ENCODE assay signal across 8 cellular contexts in the genomic region with DNA sequence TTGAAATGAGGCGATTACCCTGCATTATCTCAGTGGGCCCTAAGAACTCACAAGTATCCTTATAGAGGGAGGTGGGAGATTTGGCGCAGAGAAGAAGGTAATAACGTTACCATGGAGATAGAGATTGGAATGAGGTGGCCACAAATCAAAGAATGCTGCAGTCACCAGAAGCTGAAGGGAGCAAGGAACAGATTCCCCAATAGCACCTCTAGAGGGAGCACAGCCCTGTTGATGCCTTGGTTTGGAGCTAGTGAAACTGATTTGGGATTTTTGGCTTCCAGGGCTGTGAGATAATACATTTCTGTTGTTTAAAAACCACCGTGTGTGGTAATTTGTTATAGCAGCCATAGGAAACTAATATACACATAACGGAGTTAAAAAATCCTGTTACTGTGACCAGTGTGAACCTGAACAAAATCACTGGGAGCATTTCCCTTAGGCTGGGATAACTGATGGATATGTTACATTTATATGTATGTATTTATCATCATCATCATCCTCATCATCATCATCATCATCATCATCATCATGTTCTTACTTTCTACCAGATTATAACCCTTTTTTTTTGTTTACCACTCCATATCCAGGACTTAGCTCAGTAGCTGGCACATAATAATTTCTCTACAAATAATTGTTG.
DNase-seq lines count a peak whose midpoint lies in the region; ATAC-seq, FAIRE-seq and TF ChIP-seq lines count a peak whose summit lies in the region.

No MANE protein-coding gene starts in this region.

- no peak overlapping the region for H3K4me3 Mint-ChIP-seq in activated CD8-positive, alpha-beta memory T cell treated with anti-CD3 and anti-CD28 coated beads, Interleukin-2, amount 10 ng/mL, durations not matched to agents 7 days and 5 days

- no peak overlapping the region for H3K9ac ChIP-seq in PC-3 (ENCODE audit: low read length)

- H3K36me3 ChIP-seq in PC-3 (ENCODE audit: low read depth, low read length), result no peaks in the 10 kb centered on the region
- H3K36me3 ChIP-seq in pancreas, result no peaks in the 10 kb centered on the region

- no peaks in the 10 kb centered on the region for H3K9me3 Mint-ChIP-seq in activated CD8-positive, alpha-beta memory T cell treated with anti-CD3 and anti-CD28 coated beads, Interleukin-2, amount 10 ng/mL, durations not matched to agents 7 days and 5 days (ENCODE audit: low read depth)

- H3K9me3 ChIP-seq in PC-3 (ENCODE audit: low read length), result no peaks in the 10 kb centered on the region
- no peaks in the 10 kb centered on the region for H3K9me3 ChIP-seq in pancreas

- no peaks in the 10 kb centered on the region for H3K36me3 Mint-ChIP-seq in activated CD8-positive, alpha-beta memory T cell treated with anti-CD3 and anti-CD28 coated beads, Interleukin-2, amount 10 ng/mL, durations not matched to agents 7 days and 5 days

- DNase-seq in Ammon's horn (ENCODE audit: low spot score), result peak; percentile 64
- DNase-seq in HPDE6-E6E7 (ENCODE audit: extremely low spot score), result peak; percentile 14
- peak; percentile 51 for DNase-seq in PC-3
- peak; percentile 77 for DNase-seq in fibroblast of pulmonary artery (ENCODE audit: low read depth)
- DNase-seq in pancreas, result no peak
- DNase-seq in posterior vena cava (ENCODE audit: low spot score), result no peak
- no peak for DNase-seq in activated CD8-positive, alpha-beta memory T cell treated with anti-CD3 and anti-CD28 coated beads, Interleukin-2, amount 10 ng/mL, durations not matched to agents 7 days and 5 days

- no peaks in the 10 kb centered on the region for H3K27me3 Mint-ChIP-seq in activated CD8-positive, alpha-beta memory T cell treated with anti-CD3 and anti-CD28 coated beads, Interleukin-2, amount 10 ng/mL, durations not matched to agents 7 days and 5 days

- H2AFZ ChIP-seq in PC-3 (ENCODE audit: low read length), result no peak overlapping the region

- FAIRE-seq in pancreas (lab: Jason Lieb, UNC), result no peak

- H3K79me2 ChIP-seq in PC-3 (ENCODE audit: low read length), result no peaks in the 10 kb centered on the region

- no peaks in the 10 kb centered on the region for H4K20me1 ChIP-seq in PC-3 (ENCODE audit: low read length)

- BruUV-seq in PC-3 (replicated peaks; lab: Mats Ljungman, UMichigan), result no TSS peak

- no peaks in the 10 kb centered on the region for H3K4me1 Mint-ChIP-seq in activated CD8-positive, alpha-beta memory T cell treated with anti-CD3 and anti-CD28 coated beads, Interleukin-2, amount 10 ng/mL, durations not matched to agents 7 days and 5 days

- H3K9me2 ChIP-seq in PC-3 (replicated peaks; ENCODE audit: low read length), result no peaks in the 10 kb centered on the region

- intact Hi-C loops in PC-3 (cut with micrococcal nuclease), result loop anchor here (1.0 to 5.0 kb wide), 3 partner anchors 110 to 421 kb away; no protein-coding TSS in a partner anchor
- intact Hi-C loops in pancreas (cut with DNase I), result no loop called here
- intact Hi-C loops in posterior vena cava (cut with DNase I), result no loop called here

- TF ChIP-seq CTCF in PC-3 (conservative IDR thresholded peaks at IDR 0.05; ENCODE audit: low read depth, low read length) (peak; percentile 77), fibroblast of pulmonary artery (IDR thresholded peaks at IDR 0.05; ENCODE audit: low read length, missing control alignments) (peak; percentile 98), pancreas (IDR thresholded peaks at IDR 0.05) (peak; percentile 7 to 50 (median 38))

- H3K4me1 ChIP-seq in PC-3 (ENCODE audit: insufficient read depth, low read length) (no peaks in the 10 kb centered on the region), pancreas (no peaks in the 10 kb centered on the region)

- no peak overlapping the region for H3K4me2 ChIP-seq in PC-3 (ENCODE audit: low read length)

- CTCF ChIA-PET in PC-3 (lab: Charles Lee), result interaction anchor here (1.1 kb wide), 1 partner anchor 421 kb away, joined by 12 read pairs; no protein-coding TSS in a partner anchor
- CTCF ChIA-PET in activated CD8-positive, alpha-beta memory T cell treated with anti-CD3 and anti-CD28 coated beads, Interleukin-2, amount 10 ng/mL, durations not matched to agents 7 days and 5 days (lab: Charles Lee), result no interaction called here

- no peaks in the 10 kb centered on the region for H3F3A ChIP-seq in PC-3 (ENCODE audit: low read length, unreplicated experiment)

- ATAC-seq in GM19468 (IDR thresholded peaks at IDR 0.05; ENCODE audit: extremely low read depth, unreplicated experiment) (peak; percentile 43), PC-3 (peak; percentile 85), pancreas (peak in 3 of 4 donors; percentile 81 to 86 (median 84))
- no peak for ATAC-seq in activated CD8-positive, alpha-beta memory T cell treated with anti-CD3 and anti-CD28 coated beads, Interleukin-2, amount 10 ng/mL, durations not matched to agents 7 days and 5 days

- H3K4me3 ChIP-seq in PC-3 (ENCODE audit: low read length), result no peak overlapping the region
- H3K4me3 ChIP-seq in fibroblast of pulmonary artery (replicated peaks; ENCODE audit: low read depth, low read length), result no peak overlapping the region
- no peak overlapping the region for H3K4me3 ChIP-seq in pancreas

- POLR2A ChIA-PET in PC-3 (lab: Charles Lee; ENCODE audit: unreplicated experiment), result no interaction called here

- H3K27ac Mint-ChIP-seq in activated CD8-positive, alpha-beta memory T cell treated with anti-CD3 and anti-CD28 coated beads, Interleukin-2, amount 10 ng/mL, durations not matched to agents 7 days and 5 days, result no peak overlapping the region

- WGBS in pancreas, 2 donors, result 24 to 30% methylated on average over 5 of the region's 5 CpGs

- H3K27me3 ChIP-seq in PC-3 (ENCODE audit: low read length) (peaks cover 16% of the 10 kb centered on the region), pancreas (no peaks in the 10 kb centered on the region)

- no peak overlapping the region for H3K27ac ChIP-seq in PC-3 (ENCODE audit: low read length)
- no peak overlapping the region for H3K27ac ChIP-seq in pancreas

Comparison
In these comparisons a context has a peak if more than half of its experiments do, and no peak if none do; other contexts are left out.
1. DNase-seq: peak in Ammon's horn (single experiment), HPDE6-E6E7 (single experiment), PC-3 (single experiment) and fibroblast of pulmonary artery (single experiment); none in pancreas (0 of 6), posterior vena cava (single experiment) and activated CD8-positive, alpha-beta memory T cell treated with anti-CD3 and anti-CD28 coated beads, Interleukin-2, amount 10 ng/mL, durations not matched to agents 7 days and 5 days (single experiment).
2. CTCF ChIP-seq: peak in every context shown above with its lines; median percentile 98 in fibroblast of pulmonary artery; 77 in PC-3; 38 in pancreas.